Comparison of ENCODE assay signal across 21 cellular contexts in genomic region chr1:178393370-178393769, GRCh38.
"Had no signal": no experiment of that assay in that cellular context is flagged by ENCODE, and none has a peak within 500 bp of the region (broad histone marks: within the 10 kb centered on the region; RNA-seq: fewer than 3 reads in every experiment).

No MANE protein-coding gene starts in this region.

- H3K36me3 Mint-ChIP-seq: activated naive CD8-positive, alpha-beta T cell; naive B cell had no signal

- H3K27ac ChIP-seq: neutrophil, ovary, skin epidermis, testis, transverse colon had no signal

- H3K27me3 ChIP-seq: neutrophil, ovary, testis, transverse colon had no signal

- H3K4me3 Mint-ChIP-seq: activated naive CD8-positive, alpha-beta T cell; naive B cell; nephron progenitor cell had no signal

- H3K9me3 ChIP-seq: neutrophil, ovary, testis, transverse colon had no signal

- H3K27ac Mint-ChIP-seq: activated naive CD8-positive, alpha-beta T cell; naive B cell; nephron progenitor cell; progenitor cell of endocrine pancreas had no signal

- H3K4me1 ChIP-seq: testis had no signal

- H3K4me3 ChIP-seq: ovary, skin epidermis, testis, transverse colon had no signal

- DNase-seq: activated CD4-positive, alpha-beta T cell treated with anti-CD3 and anti-CD28 coated beads for 4 hours; activated CD4-positive, alpha-beta T cell treated with anti-CD3 and anti-CD28 coated beads, Interleukin-2, amount 50 U/mL, for 4 hours; activated effector memory CD4-positive, alpha-beta T cell treated with Interleukin-2 at 50 U/mL for 16 hours; activated naive CD4-positive, alpha-beta T cell treated with Interleukin-2 at 50 U/mL for 16 hours; activated T-cell treated with anti-CD3 and anti-CD28 coated beads for 4 hours; anterior cingulate cortex; effector CD8-positive, alpha-beta T cell; mammary epithelial cell; naive B cell; nephron progenitor cell; ovary; stimulated activated CD4-positive, alpha-beta T cell treated with anti-CD3 and anti-CD28 coated beads, Interleukin-12 subunit alpha, Interleukin-12 subunit beta, amount 100 ng/mL, for 4 hours; stimulated activated CD4-positive, alpha-beta T cell treated with anti-CD3 and anti-CD28 coated beads, Interleukin-4, amount 100 ng/mL, for 1 hour; stimulated activated naive CD8-positive, alpha-beta T cell treated with anti-CD3 and anti-CD28 coated beads, Interleukin-15, Interleukin-2, amounts not matched to agents 100 U/mL and 50 U/mL, for 24 hours; testis; transverse colon had no signal

- H3K4me1 Mint-ChIP-seq: naive B cell had no signal

- H3K36me3 ChIP-seq: neutrophil, ovary, transverse colon had no signal

- ATAC-seq: sciatic nerve; stimulated activated naive CD8-positive, alpha-beta T cell treated with anti-CD3 and anti-CD28 coated beads, Interleukin-15, Interleukin-2, amounts not matched to agents 100 U/mL and 50 U/mL, for 24 hours had no signal

- H3K9me3 Mint-ChIP-seq: nephron progenitor cell had no signal

- H3K27me3 Mint-ChIP-seq: naive B cell, progenitor cell of endocrine pancreas had no signal
